ENCODE assay signal across 9 cellular contexts in genomic region chr19:2237869-2238153, GRCh38. TPM values are rescaled to one million over a fixed set of nuclear protein-coding genes. Genes with fewer than 3 reads are reported as not detected.
DNase-seq lines count a peak whose midpoint lies in the region; ATAC-seq and TF ChIP-seq lines count a peak whose summit lies in the region.
"Had no signal": no experiment of that assay in that cellular context is flagged by ENCODE, and none has a peak within 500 bp of the region (broad histone marks: within the 10 kb centered on the region; RNA-seq: fewer than 3 reads in every experiment).

No MANE protein-coding gene starts in this region.

- DNase-seq in AG09309 (ENCODE audit: low read depth), result no peak
- no peak for DNase-seq in Jurkat, Clone E6-1 (ENCODE audit: low read depth, low spot score)
- no peak for DNase-seq in central memory CD8-positive, alpha-beta T cell (ENCODE audit: low spot score in 2 of 2)
- no peak for DNase-seq in naive thymus-derived CD8-positive, alpha-beta T cell
- no peak for DNase-seq in LoVo (ENCODE audit: low spot score)
- DNase-seq in NCI-H524 (lab: John Stamatoyannopoulos, UW), result no peak

- TF ChIP-seq CTCF in AG09309 (IDR thresholded peaks at IDR 0.05; ENCODE audit: control insufficient read depth, insufficient read depth, low read depth, low read length, missing control alignments), result no peak

- H3K9me3 Mint-ChIP-seq in central memory CD8-positive, alpha-beta T cell, result no peaks in the 10 kb centered on the region
- H3K9me3 Mint-ChIP-seq in naive thymus-derived CD8-positive, alpha-beta T cell, result no peaks in the 10 kb centered on the region

- H3K4me3 ChIP-seq in AG09309 (ENCODE audit: control insufficient read depth, low read depth, low read length), result peak overlapping the region; percentile 78
- H3K4me3 ChIP-seq in Jurkat, Clone E6-1 (ENCODE audit: low read length), result peak overlapping the region; percentile 83

- POLR2A ChIA-PET in naive thymus-derived CD8-positive, alpha-beta T cell (lab: Charles Lee), result interaction anchor here (0.7 to 13.1 kb wide), 7 partner anchors 8 to 238 kb away, joined by 3 to 262 read pairs (median 9); partner anchors contain the start of genes AMH, GADD45B and JSRP1

- peaks cover 78% of the 10 kb centered on the region for H3K4me1 Mint-ChIP-seq in central memory CD8-positive, alpha-beta T cell
- peaks cover 46 to 77% (median 75%) of the 10 kb centered on the region in 4 donors for H3K4me1 Mint-ChIP-seq in naive thymus-derived CD8-positive, alpha-beta T cell

- peak overlapping the region; percentile 99 for H3K27ac Mint-ChIP-seq in central memory CD8-positive, alpha-beta T cell (ENCODE audit: low read depth)
- H3K27ac Mint-ChIP-seq in naive thymus-derived CD8-positive, alpha-beta T cell, result peak overlapping the region; percentile 78 to 100 (median 96)

- H3K36me3 Mint-ChIP-seq in central memory CD8-positive, alpha-beta T cell (ENCODE audit: insufficient read depth), result peaks cover 51% of the 10 kb centered on the region
- peaks cover 3 to 35% (median 9%) of the 10 kb centered on the region in 3 donors for H3K36me3 Mint-ChIP-seq in naive thymus-derived CD8-positive, alpha-beta T cell

- H3K27me3 Mint-ChIP-seq in central memory CD8-positive, alpha-beta T cell, result no peaks in the 10 kb centered on the region
- H3K27me3 Mint-ChIP-seq in naive thymus-derived CD8-positive, alpha-beta T cell, result peaks cover 0 to 4% (median 0%) of the 10 kb centered on the region in 5 donors

- H3K4me3 Mint-ChIP-seq in central memory CD8-positive, alpha-beta T cell, result peak overlapping the region; percentile 91
- H3K4me3 Mint-ChIP-seq in naive thymus-derived CD8-positive, alpha-beta T cell, result peak overlapping the region; percentile 87 to 100 (median 99)

- no peak for ATAC-seq in central memory CD8-positive, alpha-beta T cell (replicated peaks; ENCODE audit: extremely low read depth, poor library complexity, severe bottlenecking)
- no peak for ATAC-seq in naive thymus-derived CD8-positive, alpha-beta T cell
- ATAC-seq in HG03571 (IDR thresholded peaks at IDR 0.05; ENCODE audit: unreplicated experiment) (no peak), HG02885 (IDR thresholded peaks at IDR 0.05; ENCODE audit: poor library complexity, unreplicated experiment) (no peak)

RNA-seq across cellular contexts. Expression of gene SF3A2, which starts 1.2 kb away (rescaled TPM):
- 178 TPM for polyA plus RNA-seq in Jurkat, Clone E6-1 (2012; ENCODE audit: insufficient read depth, insufficient read length)
- total RNA-seq in naive thymus-derived CD8-positive, alpha-beta T cell, result 100 to 1,000 TPM; 149 to 162 TPM
- polyA plus RNA-seq in naive thymus-derived CD8-positive, alpha-beta T cell, result 10 to 100 TPM; 16.3 to 33.5 (median 26.0) TPM

RNA-seq across cellular contexts. Expression of gene PLEKHJ1, which starts 1.7 kb away (rescaled TPM):
- polyA plus RNA-seq in Jurkat, Clone E6-1 (2012; ENCODE audit: insufficient read depth, insufficient read length), result 91.2 TPM
- total RNA-seq in naive thymus-derived CD8-positive, alpha-beta T cell, result 10 to 100 TPM; 56.7 to 59.8 TPM
- polyA plus RNA-seq in naive thymus-derived CD8-positive, alpha-beta T cell, result 100 to 1,000 TPM in 2 of 3 donors, 10 to 100 TPM in 1; 85.2 to 106 (median 101) TPM

RNA-seq across cellular contexts. Expression of gene AMH, which starts 11.3 kb away (rescaled TPM):
- 17.0 TPM for polyA plus RNA-seq in Jurkat, Clone E6-1 (2012; ENCODE audit: insufficient read depth, insufficient read length)
- 10 to 100 TPM; 13.6 to 14.0 TPM for total RNA-seq in naive thymus-derived CD8-positive, alpha-beta T cell
- not detected for polyA plus RNA-seq in naive thymus-derived CD8-positive, alpha-beta T cell

RNA-seq across cellular contexts. Expression of gene JSRP1, which starts 18.4 kb away (rescaled TPM):
- polyA plus RNA-seq in Jurkat, Clone E6-1 (2012; ENCODE audit: insufficient read depth, insufficient read length), result not detected
- under 1 TPM in 1 of 2 experiments, not detected in 1; 0.70 TPM for total RNA-seq in naive thymus-derived CD8-positive, alpha-beta T cell
- 1 to 10 TPM in 1 of 3 donors, under 1 TPM in 2; 0.41 to 1.3 (median 0.59) TPM for polyA plus RNA-seq in naive thymus-derived CD8-positive, alpha-beta T cell
- total RNA-seq: subcutaneous adipose tissue had no signal

RNA-seq across cellular contexts. Expression of gene PEAK3, which starts 44.2 kb away (rescaled TPM):
- not detected for polyA plus RNA-seq in Jurkat, Clone E6-1 (2012; ENCODE audit: insufficient read depth, insufficient read length)
- total RNA-seq in naive thymus-derived CD8-positive, alpha-beta T cell, result under 1 TPM; 0.14 to 0.23 TPM
- under 1 TPM in 1 of 3 donors, not detected in 2; 0.15 TPM for polyA plus RNA-seq in naive thymus-derived CD8-positive, alpha-beta T cell
